15 cellular contexts compared by ENCODE assay signal in the genomic region with DNA sequence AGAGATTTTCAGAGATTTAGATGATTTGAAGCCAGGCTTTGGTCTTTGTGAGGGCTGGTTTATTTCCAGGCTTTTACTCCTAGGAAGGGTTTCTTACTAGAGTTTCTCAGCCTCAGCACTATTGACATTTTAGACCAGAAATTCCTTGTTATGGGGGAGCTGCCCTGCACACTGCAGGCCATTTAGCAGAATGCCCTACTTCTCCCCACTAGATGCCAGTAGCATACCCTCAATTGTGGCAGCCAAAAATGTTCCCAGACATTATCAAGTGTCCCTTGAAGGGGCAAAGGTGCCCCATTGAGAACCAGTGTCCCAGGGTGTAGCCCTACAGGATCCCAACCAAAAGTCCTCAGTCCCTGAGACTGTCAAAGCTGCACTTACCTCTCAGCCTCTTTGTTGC.
"Had no signal": no experiment of that assay in that cellular context is flagged by ENCODE, and none has a peak within 500 bp of the region (broad histone marks: within the 10 kb centered on the region; RNA-seq: fewer than 3 reads in every experiment).

No MANE protein-coding gene starts in this region.

- H3K27ac ChIP-seq: adrenal gland, suprapubic skin, transverse colon, vagina had no signal

- DNase-seq: activated CD4-positive, alpha-beta T cell treated with anti-CD3 and anti-CD28 coated beads for 36 hours; activated CD4-positive, alpha-beta T cell treated with anti-CD3 and anti-CD28 coated beads, Interleukin-2, amount 50 U/mL, for 48 hours; activated gamma-delta T cell; adrenal gland; dermis blood vessel endothelial cell; effector memory CD8-positive, alpha-beta T cell; foreskin fibroblast; left cardiac atrium; right cardiac atrium; small intestine; stimulated activated CD4-positive, alpha-beta T cell treated with anti-CD3 and anti-CD28 coated beads, Interleukin-15, amount 100 ng/mL, for 24 hours; stimulated activated CD4-positive, alpha-beta T cell treated with anti-CD3 and anti-CD28 coated beads, Interleukin-2, amount 100 ng/mL, for 48 hours; transverse colon had no signal

- H3K4me3 ChIP-seq: adrenal gland, suprapubic skin, transverse colon, vagina had no signal

- ATAC-seq: activated CD4-positive, alpha-beta T cell treated with anti-CD3 and anti-CD28 coated beads for 36 hours; effector memory CD8-positive, alpha-beta T cell; left cardiac atrium; right cardiac atrium had no signal

- H3K27me3 ChIP-seq: adrenal gland, suprapubic skin, transverse colon, vagina had no signal

- H3K36me3 ChIP-seq: adrenal gland, suprapubic skin, transverse colon, vagina had no signal
